Comparison of ENCODE assay signal across 8 cellular contexts in the genomic region with DNA sequence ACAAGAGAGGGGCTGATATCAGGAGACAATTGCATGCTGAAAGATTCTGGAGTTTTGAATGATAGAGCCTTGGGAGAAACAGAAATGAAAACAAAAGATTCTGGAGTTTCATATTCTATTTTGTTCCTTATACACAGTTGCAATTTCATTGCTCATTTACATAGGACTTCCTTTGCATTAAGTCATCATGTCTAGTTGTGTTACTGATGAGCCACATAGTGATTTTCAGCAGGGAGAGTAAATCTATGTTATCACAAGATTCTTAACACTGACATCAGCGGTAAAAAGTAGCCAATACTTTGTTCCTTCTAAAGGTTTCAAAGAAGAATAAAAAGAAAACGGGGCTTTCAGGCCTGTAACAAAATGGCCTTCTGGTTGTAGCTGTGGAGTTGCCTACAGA. TPM values are rescaled to one million over a fixed set of nuclear protein-coding genes. Genes with fewer than 3 reads are reported as not detected.
DNase-seq lines count a peak whose midpoint lies in the region; ATAC-seq, FAIRE-seq and TF ChIP-seq lines count a peak whose summit lies in the region.

No MANE protein-coding gene starts in this region.

- DNase-seq in K562 (ENCODE audit: extremely low read depth in 1 of 4, low spot score in 3 of 4) = peak in 1 of 4 experiments; percentile 8
- DNase-seq in amniotic stem cell (lab: John Stamatoyannopoulos, UW) = no peak
- DNase-seq in psoas muscle = no peak
- DNase-seq in effector memory CD4-positive, alpha-beta T cell = no peak
- DNase-seq in NCI-H345 (lab: John Stamatoyannopoulos, UW) = no peak

- CTCF ChIA-PET in K562 (lab: Yijun Ruan, JAX; ENCODE audit: low intra/inter-chr PET ratio) = no interaction called here

- no peak for TF ChIP-seq CTCF in K562 (IDR thresholded peaks at IDR 0.05 in 2 of 3, conservative IDR thresholded peaks at IDR 0.05 in 1 of 3; ENCODE audit: insufficient read depth in 2 of 3, low read depth in 1 of 3, low read length in 3 of 3)
- no peak for TF ChIP-seq CTCF in psoas muscle (IDR thresholded peaks at IDR 0.05)

- H3K36me3 ChIP-seq in BLaER1 (no peaks in the 10 kb centered on the region), K562 (ENCODE audit: control insufficient read depth, insufficient read depth, low read length) (no peaks in the 10 kb centered on the region), psoas muscle (ENCODE audit: insufficient read depth in 1 of 2, low read depth in 1 of 2) (no peaks in the 10 kb centered on the region)
- no peaks in the 10 kb centered on the region for H3K36me3 ChIP-seq in effector memory CD4-positive, alpha-beta T cell (ENCODE audit: control insufficient read depth, insufficient read depth, low read length)

- H3K79me2 ChIP-seq in K562 (ENCODE audit: control insufficient read depth, insufficient read depth, low read length) = peaks cover 95% of the 10 kb centered on the region

- H3K9me3 ChIP-seq in BLaER1 (no peaks in the 10 kb centered on the region), K562 (replicated peaks; ENCODE audit: control insufficient read depth, insufficient read depth, low read depth, low read length) (no peaks in the 10 kb centered on the region), psoas muscle (no peaks in the 10 kb centered on the region)
- H3K9me3 ChIP-seq in effector memory CD4-positive, alpha-beta T cell (ENCODE audit: control insufficient read depth, low read length) = no peaks in the 10 kb centered on the region

- TF ChIP-seq EP300 in K562 (IDR thresholded peaks at IDR 0.05; ENCODE audit: low read length) = no peak

- BruUV-seq in K562 (replicated peaks; lab: Mats Ljungman, UMichigan) = no TSS peak

- POLR2A ChIA-PET in K562 (lab: Yijun Ruan, JAX) = interaction anchor here (1.3 to 2.0 kb wide), 3 partner anchors 9 to 222 kb away, joined by 4 to 9 read pairs (median 6); no protein-coding TSS in a partner anchor

- H3K4me1 ChIP-seq in BLaER1 (peaks cover 100% of the 10 kb centered on the region), K562 (replicated peaks in 1 of 2; ENCODE audit: control insufficient read depth in 2 of 2, insufficient read depth in 2 of 2, low read length in 2 of 2) (peaks cover 5 to 26% of the 10 kb centered on the region in 2 experiments; a peak in 4 of 5 replicates), psoas muscle (peaks cover 65% of the 10 kb centered on the region)
- H3K4me1 ChIP-seq in effector memory CD4-positive, alpha-beta T cell (ENCODE audit: control insufficient read depth, insufficient read depth, low read length, poor library complexity, severe bottlenecking) = peaks cover 20% of the 10 kb centered on the region

- H4K20me1 ChIP-seq in BLaER1 (peaks cover 46% of the 10 kb centered on the region; the same call in 1 of the 2 replicates), K562 (replicated peaks; ENCODE audit: control insufficient read depth, insufficient read depth, low read length) (peaks cover 8% of the 10 kb centered on the region; the same call in 1 of the 2 replicates)

- H3K27me3 ChIP-seq in BLaER1 (no peaks in the 10 kb centered on the region), K562 (ENCODE audit: control insufficient read depth in 2 of 2, insufficient read depth in 2 of 2, low read length in 2 of 2) (no peaks in the 10 kb centered on the region), psoas muscle (ENCODE audit: insufficient read depth in 3 of 3, low read length in 2 of 3) (no peaks in the 10 kb centered on the region)
- H3K27me3 ChIP-seq in effector memory CD4-positive, alpha-beta T cell (replicated peaks; ENCODE audit: control insufficient read depth, insufficient read depth, low read length, poor library complexity, severe bottlenecking) = no peaks in the 10 kb centered on the region

- no peak for FAIRE-seq in K562 (lab: Jason Lieb, UNC)

- TF ChIP-seq POLR2A in K562 (conservative IDR thresholded peaks at IDR 0.05) = no peak

- H3K9me1 ChIP-seq in K562 (ENCODE audit: control insufficient read depth, insufficient read depth, low read length) = no peaks in the 10 kb centered on the region

- 0% methylated on average over 2 of the region's 2 CpGs for WGBS in K562 (ENCODE audit: insufficient coverage, low coverage, missing lambda C conversion rate)
- WGBS in psoas muscle, 3 donors = 85 to 94% (median 89%) methylated on average over 2 of the region's 2 CpGs

- intact Hi-C loops in K562 (cut with micrococcal nuclease) = no loop called here
- intact Hi-C loops in psoas muscle (cut with DNase I) = no loop called here

- H3K9ac ChIP-seq in BLaER1 (no peak overlapping the region), K562 (ENCODE audit: insufficient read depth in 1 of 2, low read depth in 2 of 2, low read length in 2 of 2) (no peak overlapping the region; a peak in 1 of 4 replicates)

- in situ Hi-C loops in K562 (cut with MboI) = no loop called here

- peak; percentile 40 for ATAC-seq in GM19397 (IDR thresholded peaks at IDR 0.05; ENCODE audit: unreplicated experiment)
- peak; percentile 43 for ATAC-seq in HG03342 (IDR thresholded peaks at IDR 0.05; ENCODE audit: unreplicated experiment)
- peak; percentile 22 for ATAC-seq in K562
- no peak for ATAC-seq in psoas muscle

- H3K4me3 ChIP-seq in BLaER1 = no peak overlapping the region
- H3K4me3 ChIP-seq in K562 = no peak overlapping the region
- no peak overlapping the region for H3K4me3 ChIP-seq in psoas muscle
- no peak overlapping the region for H3K4me3 ChIP-seq in effector memory CD4-positive, alpha-beta T cell (ENCODE audit: insufficient read depth, low read depth, low read length, poor library complexity, severe bottlenecking)

- H2AFZ ChIP-seq in K562 (ENCODE audit: low read depth, low read length) = no peak overlapping the region

- H3K4me2 ChIP-seq in BLaER1 (peak overlapping the region; percentile 91), K562 (ENCODE audit: insufficient read depth, low read length) (no peak overlapping the region)

- no peak for TF ChIP-seq RAD21 in K562 (CRISPR knock-in tag; conservative IDR thresholded peaks at IDR 0.05 in 1 of 2, IDR thresholded peaks at IDR 0.05 in 1 of 2)

- H3K27ac ChIP-seq in BLaER1 (peak overlapping the region; percentile 45), K562 (ENCODE audit: extremely low read depth, low read depth, low read length) (peak overlapping the region; percentile 13; the same call in 1 of the 3 replicates), psoas muscle (no peak overlapping the region)
- no peak overlapping the region for H3K27ac ChIP-seq in effector memory CD4-positive, alpha-beta T cell (ENCODE audit: insufficient read depth, low read length, poor library complexity, severe bottlenecking)

TF ChIP-seq in K562, 482 proteins besides CTCF, POLR2A, EP300 and RAD21 (continues in another document):
- TF ChIP-seq, protein P1, sequence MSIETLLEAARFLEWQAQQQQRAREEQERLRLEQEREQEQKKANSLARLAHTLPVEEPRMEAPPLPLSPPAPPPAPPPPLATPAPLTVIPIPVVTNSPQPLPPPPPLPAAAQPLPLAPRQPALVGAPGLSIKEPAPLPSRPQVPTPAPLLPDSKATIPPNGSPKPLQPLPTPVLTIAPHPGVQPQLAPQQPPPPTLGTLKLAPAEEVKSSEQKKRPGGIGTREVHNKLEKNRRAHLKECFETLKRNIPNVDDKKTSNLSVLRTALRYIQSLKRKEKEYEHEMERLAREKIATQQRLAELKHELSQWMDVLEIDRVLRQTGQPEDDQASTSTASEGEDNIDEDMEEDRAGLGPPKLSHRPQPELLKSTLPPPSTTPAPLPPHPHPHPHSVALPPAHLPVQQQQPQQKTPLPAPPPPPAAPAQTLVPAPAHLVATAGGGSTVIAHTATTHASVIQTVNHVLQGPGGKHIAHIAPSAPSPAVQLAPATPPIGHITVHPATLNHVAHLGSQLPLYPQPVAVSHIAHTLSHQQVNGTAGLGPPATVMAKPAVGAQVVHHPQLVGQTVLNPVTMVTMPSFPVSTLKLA (conservative IDR thresholded peaks at IDR 0.05) = no peak
- TF ChIP-seq, protein P2, sequence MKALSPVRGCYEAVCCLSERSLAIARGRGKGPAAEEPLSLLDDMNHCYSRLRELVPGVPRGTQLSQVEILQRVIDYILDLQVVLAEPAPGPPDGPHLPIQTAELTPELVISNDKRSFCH (CRISPR knock-in tag; IDR thresholded peaks at IDR 0.05) = no peak
- TF ChIP-seq, protein P2 (tag; IDR thresholded peaks at IDR 0.05) = no peak
- TF ChIP-seq ZNF785 (CRISPR knock-in tag; IDR thresholded peaks at IDR 0.05) = no peak
- TF ChIP-seq, protein P3, sequence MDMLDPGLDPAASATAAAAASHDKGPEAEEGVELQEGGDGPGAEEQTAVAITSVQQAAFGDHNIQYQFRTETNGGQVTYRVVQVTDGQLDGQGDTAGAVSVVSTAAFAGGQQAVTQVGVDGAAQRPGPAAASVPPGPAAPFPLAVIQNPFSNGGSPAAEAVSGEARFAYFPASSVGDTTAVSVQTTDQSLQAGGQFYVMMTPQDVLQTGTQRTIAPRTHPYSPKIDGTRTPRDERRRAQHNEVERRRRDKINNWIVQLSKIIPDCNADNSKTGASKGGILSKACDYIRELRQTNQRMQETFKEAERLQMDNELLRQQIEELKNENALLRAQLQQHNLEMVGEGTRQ (CRISPR knock-in tag; IDR thresholded peaks at IDR 0.05) = no peak

RNA-seq across cellular contexts. Expression of gene ADAM17, which starts 7.1 kb away (rescaled TPM):
- total RNA-seq in K562 (2011; cell fraction: chromatin; rRNA removed; ENCODE audit: low replicate concordance) = 65.9 and 125 TPM in 2 replicates
- total RNA-seq in K562 (2011; cell fraction: nucleolus; rRNA removed) = 40.0 and 49.9 TPM in 2 replicates
- 73.1 and 114 TPM in 2 replicates for total RNA-seq in K562 (2011; cell fraction: nucleoplasm; rRNA removed)
- total RNA-seq in K562 (2014; rRNA removed) (19.0 and 19.6 TPM in 2 replicates), K562 (2014; rRNA removed; fragmentation: Illumina TruSeq; extraction: Trizol) (28.1 and 33.7 TPM in 2 replicates), K562 (2015; rRNA removed; fragmentation: Illumina TruSeq; extraction: Trizol) (27.1 and 28.5 TPM in 2 replicates), K562 (2021) (27.9 and 30.0 TPM in 2 replicates), psoas muscle (10 to 100 TPM; 12.9 to 36.3 (median 16.1) TPM)
- polyA plus RNA-seq in K562 (2011; rRNA removed) (11.8 and 12.8 TPM in 2 replicates), K562 (2014; fragmentation: Illumina TruSeq; extraction: Trizol) (21.5 and 22.1 TPM in 2 replicates), K562 (2014; fragmentation: Nextera tagmentation; extraction: Ambion mirVana) (1 to 10 TPM; 5.8 to 7.8 TPM), K562 (2014; rRNA removed) (15.2 and 16.4 TPM in 2 replicates), psoas muscle (10 to 100 TPM in 2 of 3 donors, 1 to 10 TPM in 1; 7.4 to 18.2 (median 15.4) TPM)
- polyA plus RNA-seq in K562 (2011; cell fraction: cytosol; rRNA removed) = 3.0 and 5.7 TPM in 2 replicates
- polyA plus RNA-seq in K562 (2011; cell fraction: nucleus; rRNA removed) = 13.6 and 15.4 TPM in 2 replicates
- 21.8 and 24.0 TPM in 2 replicates for polyA plus RNA-seq in K562 (2012)
- polyA minus RNA-seq in K562 (2011; rRNA and poly(A)+ RNA removed) = 41.0 and 44.7 TPM in 2 replicates
- 9.7 and 12.0 TPM in 2 replicates for polyA minus RNA-seq in K562 (2011; cell fraction: cytosol; rRNA and poly(A)+ RNA removed)
- polyA minus RNA-seq in K562 (2011; cell fraction: nucleus; rRNA and poly(A)+ RNA removed) = 13.3 and 27.4 TPM in 2 replicates

Comparison
In these comparisons a context has a peak if more than half of its experiments do, and no peak if none do; other contexts are left out.
1. H3K27ac ChIP-seq: peak in BLaER1 (single experiment) and K562 (single experiment); none in psoas muscle (single experiment) and effector memory CD4-positive, alpha-beta T cell (single experiment).
2. ATAC-seq: peak in GM19397 (single experiment), HG03342 (single experiment) and K562 (single experiment); none in psoas muscle (0 of 4).